In the genomic region with DNA sequence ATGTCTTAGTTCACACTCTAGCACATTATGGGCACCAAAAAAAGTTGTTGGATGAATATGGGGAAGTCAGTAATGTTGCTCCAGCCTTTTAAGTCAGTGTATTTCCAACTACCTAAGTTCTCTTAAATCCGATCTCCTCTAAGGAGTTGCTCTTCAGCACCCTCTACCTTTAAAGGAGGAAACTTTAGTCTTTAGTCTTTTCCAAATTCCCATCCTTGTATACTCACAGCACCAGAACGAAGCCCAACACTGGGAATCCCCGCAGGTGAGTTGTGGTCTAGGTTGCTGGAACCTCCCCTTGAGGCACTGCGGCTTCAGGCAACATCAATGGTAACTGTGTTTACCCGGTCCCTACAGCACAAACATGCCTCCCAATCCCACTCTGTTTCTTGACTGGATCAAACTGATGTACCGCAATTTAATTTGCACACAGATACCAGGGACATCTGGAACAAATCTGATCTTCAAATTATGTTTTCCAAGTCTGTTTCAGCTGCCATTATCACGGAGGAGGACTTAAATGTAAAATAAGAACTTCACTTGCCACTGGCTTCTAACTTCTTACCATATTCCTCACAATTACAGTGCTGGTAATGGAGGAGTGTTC, we compare ENCODE assay signal across 10 cellular contexts.
DNase-seq lines count a peak whose midpoint lies in the region; ATAC-seq and TF ChIP-seq lines count a peak whose summit lies in the region.
"Had no signal": no experiment of that assay in that cellular context is flagged by ENCODE, and none has a peak within 500 bp of the region (broad histone marks: within the 10 kb centered on the region; RNA-seq: fewer than 3 reads in every experiment).

No MANE protein-coding gene starts in this region.

- H3K4me1 ChIP-seq in effector memory CD4-positive, alpha-beta T cell (ENCODE audit: control insufficient read depth, insufficient read depth, low read length, poor library complexity, severe bottlenecking) = peaks cover 6% of the 10 kb centered on the region

- H3K36me3 ChIP-seq in effector memory CD4-positive, alpha-beta T cell (ENCODE audit: control insufficient read depth, insufficient read depth, low read length) = no peaks in the 10 kb centered on the region

- TF ChIP-seq CTCF in retinal pigment epithelial cell (conservative IDR thresholded peaks at IDR 0.05; ENCODE audit: low read depth, low read length) = peak; percentile 54

- H3K27me3 ChIP-seq in effector memory CD4-positive, alpha-beta T cell (replicated peaks; ENCODE audit: control insufficient read depth, insufficient read depth, low read length, poor library complexity, severe bottlenecking) = no peaks in the 10 kb centered on the region

- H3K27ac ChIP-seq in effector memory CD4-positive, alpha-beta T cell (ENCODE audit: insufficient read depth, low read length, poor library complexity, severe bottlenecking) = no peak overlapping the region

- peak; percentile 28 for DNase-seq in NCI-H748 (lab: John Stamatoyannopoulos, UW; ENCODE audit: unreplicated experiment)
- no peak for DNase-seq in NCI-H748 treated with DMSO at 0.1 percent for 48 hours (lab: John Stamatoyannopoulos, UW)
- DNase-seq in RPMI7951 (ENCODE audit: low read depth) = peak; percentile 3
- peak; percentile 16 for DNase-seq in fibroblast of gingiva (ENCODE audit: low read depth)
- no peak for DNase-seq in retinal pigment epithelial cell (ENCODE audit: low read depth)
- DNase-seq in stimulated activated CD4-positive, alpha-beta T cell treated with anti-CD3 and anti-CD28 coated beads, Interleukin-12 subunit alpha, Interleukin-12 subunit beta, amount 100 ng/mL, for 4 hours = no peak
- DNase-seq in effector memory CD4-positive, alpha-beta T cell = no peak
- DNase-seq: NCI-H1105; stimulated activated CD4-positive, alpha-beta T cell treated with anti-CD3 and anti-CD28 coated beads, Interleukin-1b, Interleukin-23, amount 100 ng/mL, for 48 hours had no signal

- no peak overlapping the region for H3K4me3 ChIP-seq in retinal pigment epithelial cell (ENCODE audit: low read length)
- H3K4me3 ChIP-seq in effector memory CD4-positive, alpha-beta T cell (ENCODE audit: insufficient read depth, low read depth, low read length, poor library complexity, severe bottlenecking) = no peak overlapping the region

- no peak for ATAC-seq in activated CD4-positive, CD25-positive, alpha-beta regulatory T cell treated with anti-CD3 and anti-CD28 coated beads, Interleukin-2, amount 50 U/mL, for 24 hours

- H3K9me3 ChIP-seq in effector memory CD4-positive, alpha-beta T cell (ENCODE audit: control insufficient read depth, low read length) = no peaks in the 10 kb centered on the region

Comparison
In these comparisons a context has a peak if more than half of its experiments do, and no peak if none do; other contexts are left out.
1. DNase-seq: peak in NCI-H748 (single experiment), RPMI7951 (single experiment) and fibroblast of gingiva (single experiment); none in NCI-H748 treated with DMSO at 0.1 percent for 48 hours (single experiment), retinal pigment epithelial cell (single experiment), stimulated activated CD4-positive, alpha-beta T cell treated with anti-CD3 and anti-CD28 coated beads, Interleukin-12 subunit alpha, Interleukin-12 subunit beta, amount 100 ng/mL, for 4 hours (single experiment) and effector memory CD4-positive, alpha-beta T cell (0 of 3).